Comparison of ENCODE assay signal across 1 cellular context in the genomic region with DNA sequence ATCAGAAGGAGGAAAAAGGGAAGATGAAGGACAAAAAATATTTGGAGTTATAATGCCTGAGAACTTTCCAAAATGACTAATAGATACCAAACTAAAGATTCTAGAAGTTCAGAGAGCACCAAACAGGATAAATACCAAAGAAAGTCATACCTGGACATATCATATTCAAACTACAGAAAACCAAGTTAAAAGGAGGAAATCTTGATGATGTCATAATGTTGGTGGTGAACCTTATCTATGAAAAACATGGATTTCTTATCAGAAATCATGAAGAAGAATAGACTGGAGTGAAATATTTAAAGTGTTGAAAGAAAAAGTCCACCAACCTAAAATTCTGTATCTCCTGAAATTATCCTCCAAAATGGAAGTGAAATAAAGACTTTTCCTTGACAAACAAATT.
TF ChIP-seq lines count a peak whose summit lies in the region.

No MANE protein-coding gene starts in this region.

TF ChIP-seq in HepG2, 621 proteins besides CTCF, POLR2A, EP300 and RAD21 (continued from another document):
- TF ChIP-seq, protein P1, sequence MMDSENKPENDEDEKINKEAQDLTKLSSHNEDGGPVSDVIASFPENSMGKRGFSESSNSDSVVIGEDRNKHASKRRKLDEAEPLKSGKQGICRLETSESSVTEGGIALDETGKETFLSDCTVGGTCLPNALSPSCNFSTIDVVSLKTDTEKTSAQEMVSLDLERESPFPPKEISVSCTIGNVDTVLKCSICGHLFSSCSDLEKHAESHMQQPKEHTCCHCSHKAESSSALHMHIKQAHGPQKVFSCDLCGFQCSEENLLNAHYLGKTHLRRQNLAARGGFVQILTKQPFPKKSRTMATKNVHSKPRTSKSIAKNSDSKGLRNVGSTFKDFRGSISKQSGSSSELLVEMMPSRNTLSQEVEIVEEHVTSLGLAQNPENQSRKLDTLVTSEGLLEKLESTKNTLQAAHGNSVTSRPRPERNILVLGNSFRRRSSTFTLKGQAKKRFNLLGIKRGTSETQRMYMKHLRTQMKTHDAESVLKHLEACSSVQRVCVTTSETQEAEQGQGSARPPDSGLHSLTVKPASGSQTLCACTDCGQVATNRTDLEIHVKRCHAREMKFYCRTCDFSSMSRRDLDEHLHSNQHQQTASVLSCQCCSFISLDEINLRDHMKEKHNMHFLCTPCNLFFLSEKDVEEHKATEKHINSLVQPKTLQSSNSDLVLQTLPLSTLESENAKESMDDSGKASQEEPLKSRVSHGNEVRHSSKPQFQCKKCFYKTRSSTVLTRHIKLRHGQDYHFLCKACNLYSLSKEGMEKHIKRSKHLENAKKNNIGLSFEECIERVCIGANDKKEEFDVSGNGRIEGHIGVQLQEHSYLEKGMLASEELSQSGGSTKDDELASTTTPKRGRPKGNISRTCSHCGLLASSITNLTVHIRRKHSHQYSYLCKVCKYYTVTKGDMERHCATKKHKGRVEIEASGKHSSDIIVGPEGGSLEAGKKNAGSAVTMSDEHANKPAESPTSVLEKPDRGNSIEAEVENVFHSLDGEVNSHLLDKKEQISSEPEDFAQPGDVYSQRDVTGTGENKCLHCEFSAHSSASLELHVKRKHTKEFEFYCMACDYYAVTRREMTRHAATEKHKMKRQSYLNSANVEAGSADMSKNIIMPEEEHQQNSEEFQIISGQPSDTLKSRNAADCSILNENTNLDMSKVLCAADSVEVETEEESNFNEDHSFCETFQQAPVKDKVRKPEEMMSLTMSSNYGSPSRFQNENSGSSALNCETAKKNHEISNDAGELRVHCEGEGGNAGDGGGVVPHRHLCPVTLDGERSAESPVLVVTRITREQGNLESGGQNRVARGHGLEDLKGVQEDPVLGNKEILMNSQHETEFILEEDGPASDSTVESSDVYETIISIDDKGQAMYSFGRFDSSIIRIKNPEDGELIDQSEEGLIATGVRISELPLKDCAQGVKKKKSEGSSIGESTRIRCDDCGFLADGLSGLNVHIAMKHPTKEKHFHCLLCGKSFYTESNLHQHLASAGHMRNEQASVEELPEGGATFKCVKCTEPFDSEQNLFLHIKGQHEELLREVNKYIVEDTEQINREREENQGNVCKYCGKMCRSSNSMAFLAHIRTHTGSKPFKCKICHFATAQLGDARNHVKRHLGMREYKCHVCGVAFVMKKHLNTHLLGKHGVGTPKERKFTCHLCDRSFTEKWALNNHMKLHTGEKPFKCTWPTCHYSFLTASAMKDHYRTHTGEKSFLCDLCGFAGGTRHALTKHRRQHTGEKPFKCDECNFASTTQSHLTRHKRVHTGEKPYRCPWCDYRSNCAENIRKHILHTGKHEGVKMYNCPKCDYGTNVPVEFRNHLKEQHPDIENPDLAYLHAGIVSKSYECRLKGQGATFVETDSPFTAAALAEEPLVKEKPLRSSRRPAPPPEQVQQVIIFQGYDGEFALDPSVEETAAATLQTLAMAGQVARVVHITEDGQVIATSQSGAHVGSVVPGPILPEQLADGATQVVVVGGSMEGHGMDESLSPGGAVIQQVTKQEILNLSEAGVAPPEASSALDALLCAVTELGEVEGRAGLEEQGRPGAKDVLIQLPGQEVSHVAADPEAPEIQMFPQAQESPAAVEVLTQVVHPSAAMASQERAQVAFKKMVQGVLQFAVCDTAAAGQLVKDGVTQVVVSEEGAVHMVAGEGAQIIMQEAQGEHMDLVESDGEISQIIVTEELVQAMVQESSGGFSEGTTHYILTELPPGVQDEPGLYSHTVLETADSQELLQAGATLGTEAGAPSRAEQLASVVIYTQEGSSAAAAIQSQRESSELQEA (CRISPR knock-in tag; IDR thresholded peaks at IDR 0.05; ENCODE audit: not compliant biosample characterization): no peak
- TF ChIP-seq YEATS4 (CRISPR knock-in tag; IDR thresholded peaks at IDR 0.05; ENCODE audit: borderline replicate concordance): no peak
TF ChIP-seq in HepG2: peak in this region for 2.
